ENCODE assay signal across 15 cellular contexts in the genomic region with DNA sequence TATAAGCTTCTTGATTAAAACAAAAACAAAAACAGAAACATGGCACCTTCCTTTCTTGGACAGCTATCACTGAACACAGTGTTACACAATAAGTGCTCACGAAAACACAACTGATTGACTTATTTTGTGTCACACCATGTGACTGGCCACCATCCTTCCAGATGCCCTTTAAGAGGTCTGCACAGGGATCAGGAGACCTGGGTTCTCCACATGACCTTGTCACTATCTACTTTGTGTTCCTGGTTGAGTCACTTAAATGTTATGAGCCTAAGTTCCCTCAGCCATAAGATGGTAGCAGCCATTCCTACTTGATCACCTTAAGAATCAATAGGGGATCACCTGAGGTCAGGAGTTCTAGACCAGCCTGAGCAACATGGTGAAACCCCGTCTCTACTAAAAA.
"Had no signal": no experiment of that assay in that cellular context is flagged by ENCODE, and none has a peak within 500 bp of the region (broad histone marks: within the 10 kb centered on the region; RNA-seq: fewer than 3 reads in every experiment).

No MANE protein-coding gene starts in this region.

- H3K36me3 ChIP-seq: brain microvascular endothelial cell, neural progenitor cell had no signal

- ATAC-seq: left lung had no signal

- H3K27me3 Mint-ChIP-seq: activated CD4-positive, alpha-beta T cell treated with anti-CD3 and anti-CD28 coated beads, Interleukin-2, amount 10 ng/mL, durations not matched to agents 7 days and 5 days had no signal

- H3K4me3 ChIP-seq: esophagus squamous epithelium, left lung, neural progenitor cell had no signal

- H2AFZ ChIP-seq: neural progenitor cell, parathyroid adenoma had no signal

- H3K4me2 ChIP-seq: neural progenitor cell, SK-N-SH had no signal

- H3K36me3 Mint-ChIP-seq: activated naive CD4-positive, alpha-beta T cell treated with anti-CD3 and anti-CD28 coated beads, Interleukin-2, amount 50 U/mL, for 72 hours; neural progenitor cell had no signal

- H3K9me3 ChIP-seq: esophagus squamous epithelium, left lung, SK-N-SH had no signal

- H3K27ac ChIP-seq: brain microvascular endothelial cell, esophagus squamous epithelium, neural progenitor cell, parathyroid adenoma had no signal

- H3K27me3 ChIP-seq: brain microvascular endothelial cell, esophagus squamous epithelium, left lung, neural progenitor cell had no signal

- H3K4me3 Mint-ChIP-seq: activated CD4-positive, alpha-beta T cell treated with anti-CD3 and anti-CD28 coated beads, Interleukin-2, amount 10 ng/mL, durations not matched to agents 7 days and 5 days; neural progenitor cell had no signal

- H3K27ac Mint-ChIP-seq: activated CD4-positive, alpha-beta T cell treated with anti-CD3 and anti-CD28 coated beads, Interleukin-2, amount 10 ng/mL, durations not matched to agents 7 days and 5 days; neural progenitor cell had no signal

- H3K9me3 Mint-ChIP-seq: activated CD4-positive, alpha-beta T cell treated with anti-CD3 and anti-CD28 coated beads, Interleukin-2, amount 10 ng/mL, durations not matched to agents 7 days and 5 days; activated naive CD4-positive, alpha-beta T cell treated with anti-CD3 and anti-CD28 coated beads, Interleukin-2, amount 50 U/mL, for 72 hours; neural progenitor cell had no signal

- DNase-seq: activated CD4-positive, alpha-beta T cell treated with anti-CD3 and anti-CD28 coated beads, Interleukin-2, amount 10 ng/mL, durations not matched to agents 7 days and 5 days; activated CD8-positive, alpha-beta memory T cell treated with anti-CD3 and anti-CD28 coated beads for 24 hours; amygdala; brain microvascular endothelial cell; esophagus squamous epithelium; foreskin fibroblast; glutamatergic neuron; left lung; mesenchymal stem cell; SK-N-SH; small intestine; trophoblast cell had no signal
